In the genomic region with DNA sequence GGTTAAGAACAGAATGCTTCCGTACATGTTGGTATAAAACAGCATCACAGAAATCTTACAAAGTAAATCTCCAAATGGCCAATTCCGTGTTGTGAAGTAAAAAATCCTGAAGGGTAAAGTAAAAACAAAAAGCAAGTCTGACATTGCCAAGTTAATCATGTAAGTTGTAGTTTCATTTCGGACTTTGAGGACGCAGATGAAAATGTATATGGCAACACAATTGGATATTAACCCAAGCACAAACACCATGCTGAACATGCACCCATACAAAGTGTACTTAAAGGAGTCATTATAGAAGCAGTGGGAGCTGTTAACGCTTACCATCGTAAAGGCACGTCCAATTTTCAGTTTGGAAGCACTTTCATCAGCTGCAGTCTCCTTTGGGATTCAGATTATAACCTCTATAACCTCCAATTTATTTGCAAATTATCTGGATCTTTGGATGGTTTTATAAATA, we compare ENCODE assay signal across 8 cellular contexts. TPM values are rescaled to one million over a fixed set of nuclear protein-coding genes. Genes with fewer than 3 reads are reported as not detected.
A peak's percentile ranks its signal among the peaks of the same experiment; 100 is the strongest.
DNase-seq lines count a peak whose midpoint lies in the region; ATAC-seq, FAIRE-seq and TF ChIP-seq lines count a peak whose summit lies in the region.

No MANE protein-coding gene starts in this region.

- POLR2A ChIA-PET in PC-3 (lab: Charles Lee; ENCODE audit: unreplicated experiment) (interaction anchor here (0.6 kb wide), 1 partner anchor 120 kb away, joined by 5 read pairs; the partner anchor contains the start of gene RCBTB2), endothelial cell of umbilical vein (lab: Charles Lee) (no interaction called here)

- H3K9me3 ChIP-seq in PC-3 (ENCODE audit: low read length) (no peaks in the 10 kb centered on the region), endothelial cell of umbilical vein (replicated peaks; ENCODE audit: control insufficient read depth, insufficient read depth, low read length) (no peaks in the 10 kb centered on the region)

- ATAC-seq in PC-3 (peak; percentile 32; the same call in 1 of the 2 replicates), naive B cell (ENCODE audit: low read depth in 2 of 2) (no peak), GM21528 (IDR thresholded peaks at IDR 0.05; ENCODE audit: low FRiP score, unreplicated experiment) (no peak)

- no peaks in the 10 kb centered on the region for H3K27me3 ChIP-seq in PC-3 (ENCODE audit: low read length)
- H3K27me3 ChIP-seq in endothelial cell of umbilical vein (ENCODE audit: control insufficient read depth in 2 of 2, insufficient read depth in 2 of 2, low read length in 2 of 2), result no peaks in the 10 kb centered on the region

- H3K9ac ChIP-seq in PC-3 (ENCODE audit: low read length) (peak overlapping the region; percentile 75), endothelial cell of umbilical vein (replicated peaks; ENCODE audit: extremely low read depth, insufficient read depth, low read length) (peak overlapping the region; percentile 91)

- peak overlapping the region; percentile 3 to 88 (median 54) for H3K4me3 Mint-ChIP-seq in naive B cell

- no peaks in the 10 kb centered on the region for H3K9me2 ChIP-seq in PC-3 (replicated peaks; ENCODE audit: low read length)

- H3K4me3 ChIP-seq in AG09309 (ENCODE audit: control insufficient read depth, low read depth, low read length) (peak overlapping the region; percentile 57), PC-3 (ENCODE audit: low read length) (peak overlapping the region; percentile 73), endothelial cell of umbilical vein (replicated peaks in 1 of 3; ENCODE audit: insufficient read depth in 1 of 3, low read depth in 1 of 3, low read length in 3 of 3) (peak overlapping the region; percentile 74 to 99 (median 76))

- TF ChIP-seq CTCF in AG09309 (IDR thresholded peaks at IDR 0.05; ENCODE audit: control insufficient read depth, insufficient read depth, low read depth, low read length, missing control alignments), result no peak
- TF ChIP-seq CTCF in PC-3 (conservative IDR thresholded peaks at IDR 0.05; ENCODE audit: low read depth, low read length), result no peak
- no peak for TF ChIP-seq CTCF in endothelial cell of umbilical vein (IDR thresholded peaks at IDR 0.05; ENCODE audit: extremely low read depth in 1 of 2, insufficient read depth in 1 of 2, low read depth in 1 of 2, low read length in 2 of 2)

- H4K20me1 ChIP-seq in PC-3 (ENCODE audit: low read length), result no peaks in the 10 kb centered on the region
- H4K20me1 ChIP-seq in endothelial cell of umbilical vein (replicated peaks; ENCODE audit: control insufficient read depth, extremely low read depth, insufficient read depth, low read length), result no peaks in the 10 kb centered on the region

- H3K36me3 Mint-ChIP-seq in naive B cell, result peaks cover 10 to 18% of the 10 kb centered on the region in 2 donors

- H2AFZ ChIP-seq in PC-3 (ENCODE audit: low read length), result peak overlapping the region; percentile 45; the same call in 1 of the 2 replicates
- H2AFZ ChIP-seq in endothelial cell of umbilical vein (ENCODE audit: low read depth, low read length), result no peak overlapping the region

- no peak for DNase-seq in AG09309 (ENCODE audit: low read depth)
- DNase-seq in PC-3, result peak; percentile 26
- DNase-seq in endothelial cell of umbilical vein (ENCODE audit: low read depth, low spot score), result peak; percentile 64
- DNase-seq in naive B cell, result no peak
- no peak for DNase-seq in RKO (ENCODE audit: low spot score)
- no peak for DNase-seq in DMS53 treated with DMSO at 0.1 percent for 48 hours (lab: John Stamatoyannopoulos, UW; ENCODE audit: unreplicated experiment)
- DNase-seq in GM19240 (ENCODE audit: insufficient read length, low spot score), result no peak

- peaks cover 7% of the 10 kb centered on the region for H3F3A ChIP-seq in PC-3 (ENCODE audit: low read length, unreplicated experiment)

- peak overlapping the region in 2 of 6 donors; percentile 5 to 83 for H3K27ac Mint-ChIP-seq in naive B cell

- H3K4me2 ChIP-seq in PC-3 (ENCODE audit: low read length) (peak overlapping the region; percentile 88), endothelial cell of umbilical vein (ENCODE audit: insufficient read depth, low read length) (peak overlapping the region; percentile 100)

- intact Hi-C loops in PC-3 (cut with micrococcal nuclease) (loop anchor here (2.0 to 5.0 kb wide), 3 partner anchors 37 to 150 kb away; partner anchors contain the start of gene RCBTB2), endothelial cell of umbilical vein (cut with micrococcal nuclease) (loop anchor here (2.0 to 5.0 kb wide), 7 partner anchors 17 to 285 kb away; partner anchors contain the start of genes RB1 and RCBTB2)

- FAIRE-seq in endothelial cell of umbilical vein (lab: Jason Lieb, UNC), result peak; percentile 65

- no peaks in the 10 kb centered on the region for H3K9me1 ChIP-seq in endothelial cell of umbilical vein (replicated peaks; ENCODE audit: control insufficient read depth, extremely low read depth, insufficient read depth, low read length)

- H3K27ac ChIP-seq in PC-3 (ENCODE audit: low read length) (peak overlapping the region; percentile 72), endothelial cell of umbilical vein (ENCODE audit: insufficient read depth, low read depth, low read length) (peak overlapping the region; percentile 95)

- H3K9me3 Mint-ChIP-seq in naive B cell, result no peaks in the 10 kb centered on the region

- dilution Hi-C loops in endothelial cell of umbilical vein (cut with MboI; ENCODE audit: extremely low pct_ligation_motif_present, low sequenced_read_pairs), result no loop called here

- H3K4me1 Mint-ChIP-seq in naive B cell, result peaks cover 4 to 20% (median 8%) of the 10 kb centered on the region in 3 donors

- peaks cover 36% of the 10 kb centered on the region for H3K79me2 ChIP-seq in PC-3 (ENCODE audit: low read length)
- peaks cover 27% of the 10 kb centered on the region for H3K79me2 ChIP-seq in endothelial cell of umbilical vein (ENCODE audit: control insufficient read depth, insufficient read depth, low read length)

- BruUV-seq in PC-3 (replicated peaks; lab: Mats Ljungman, UMichigan) (no TSS peak), endothelial cell of umbilical vein (replicated peaks; lab: Mats Ljungman, UMichigan) (TSS peak; percentile 13)

- no peaks in the 10 kb centered on the region for H3K36me3 ChIP-seq in PC-3 (ENCODE audit: low read depth, low read length)
- no peaks in the 10 kb centered on the region for H3K36me3 ChIP-seq in endothelial cell of umbilical vein (ENCODE audit: control insufficient read depth in 2 of 2, extremely low read depth in 1 of 2, insufficient read depth in 2 of 2, low read length in 2 of 2)

- no peak for TF ChIP-seq POLR2A in endothelial cell of umbilical vein (IDR thresholded peaks at IDR 0.05; ENCODE audit: low read depth, low read length)

- CTCF ChIA-PET in PC-3 (lab: Charles Lee), result no interaction called here
- CTCF ChIA-PET in endothelial cell of umbilical vein (lab: Charles Lee), result interaction anchor here (0.8 to 6.5 kb wide), 10 partner anchors 9 to 317 kb away, joined by 3 to 45 read pairs (median 3); partner anchors contain the start of gene MED4

- no peaks in the 10 kb centered on the region for H3K27me3 Mint-ChIP-seq in naive B cell

- H3K4me1 ChIP-seq in PC-3 (ENCODE audit: insufficient read depth, low read length) (peaks cover 26% of the 10 kb centered on the region), endothelial cell of umbilical vein (ENCODE audit: control insufficient read depth, extremely low read depth, insufficient read depth, low read length) (peaks cover 17% of the 10 kb centered on the region)

TF ChIP-seq in endothelial cell of umbilical vein, 7 proteins besides CTCF, POLR2A, EP300 and RAD21:
- TF ChIP-seq FOS (IDR thresholded peaks at IDR 0.05; ENCODE audit: borderline replicate concordance, insufficient read depth, low read length) (no peak), MAX (IDR thresholded peaks at IDR 0.05; ENCODE audit: insufficient read depth, insufficient read length) (no peak), JUN (IDR thresholded peaks at IDR 0.05; ENCODE audit: borderline replicate concordance, insufficient read depth, insufficient read length, low read depth) (no peak), EZH2 (IDR thresholded peaks at IDR 0.05; ENCODE audit: borderline replicate concordance, low read depth, low read length, severe bottlenecking) (no peak), POLR2AphosphoS5 (IDR thresholded peaks at IDR 0.05; ENCODE audit: insufficient read depth, low read depth, low read length) (no peak), GATA2 (IDR thresholded peaks at IDR 0.05; ENCODE audit: insufficient read depth, insufficient read length, low read depth, low read length) (no peak), MYC (IDR thresholded peaks at IDR 0.05; ENCODE audit: low read depth, low read length) (no peak)

RNA-seq across cellular contexts. Expression of gene LPAR6, which starts 0.8 kb away (rescaled TPM):
- total RNA-seq in PC-3 (2014; rRNA removed) (3.6 TPM in 2 replicates), endothelial cell of umbilical vein (22.3 and 22.9 TPM in 2 replicates)
- polyA plus RNA-seq in endothelial cell of umbilical vein (12.0 and 14.5 TPM in 2 replicates), naive B cell (ENCODE audit: low read depth in 6 of 6) (1 to 10 TPM; 1.2 to 4.6 (median 2.7) TPM)
- 14.7 and 16.3 TPM in 2 replicates for polyA plus RNA-seq in endothelial cell of umbilical vein (2011; cell fraction: cytosol; rRNA removed)
- 19.0 and 26.0 TPM in 2 replicates for polyA plus RNA-seq in endothelial cell of umbilical vein (2011; cell fraction: nucleus; rRNA removed)
- polyA plus RNA-seq in endothelial cell of umbilical vein (2012), result 16.4 and 17.9 TPM in 2 replicates
- 16.7 and 17.5 TPM in 2 replicates for polyA minus RNA-seq in endothelial cell of umbilical vein
- not detected for polyA minus RNA-seq in endothelial cell of umbilical vein (2011; cell fraction: cytosol; rRNA and poly(A)+ RNA removed)
- 20.0 and 23.5 TPM in 2 replicates for polyA minus RNA-seq in endothelial cell of umbilical vein (2011; cell fraction: nucleus; rRNA and poly(A)+ RNA removed)

Comparison
In these comparisons a context has a peak if more than half of its experiments do, and no peak if none do; other contexts are left out.
1. DNase-seq: peak in PC-3 (single experiment) and endothelial cell of umbilical vein (single experiment); none in AG09309 (single experiment), naive B cell (single experiment), RKO (single experiment), DMS53 treated with DMSO at 0.1 percent for 48 hours (single experiment) and GM19240 (single experiment).
2. Peak in every context shown above with its lines, with median percentiles within 50 percentile points of each other: H3K4me3 ChIP-seq.